In the genomic region with DNA sequence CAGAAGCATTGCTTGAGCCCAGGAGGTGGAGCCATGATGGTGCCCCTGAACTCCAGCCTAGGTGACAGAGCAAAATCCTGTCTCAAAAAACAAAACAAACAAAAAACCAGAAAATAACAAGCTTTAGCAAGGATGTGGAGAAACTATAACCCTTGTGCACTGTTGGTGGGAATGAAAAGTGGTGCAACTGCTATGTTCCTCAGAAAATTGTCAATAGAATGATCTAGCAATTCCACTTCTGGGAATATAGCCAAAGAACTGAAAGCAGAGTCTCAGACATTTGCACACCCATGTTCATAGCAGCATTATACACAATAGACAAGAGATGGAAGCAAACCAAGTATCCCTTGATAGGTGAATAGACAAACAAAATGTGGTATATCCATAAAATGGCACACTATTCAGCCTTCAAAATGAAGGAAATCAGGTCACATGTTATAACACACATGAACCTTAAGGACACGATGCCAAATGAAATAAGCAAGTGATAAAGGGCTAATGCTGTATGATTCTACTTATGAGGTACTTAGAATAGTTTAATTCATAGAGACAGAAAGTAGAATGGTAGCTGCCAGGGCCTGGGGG, we compare ENCODE assay signal across 20 cellular contexts.
"Had no signal": no experiment of that assay in that cellular context is flagged by ENCODE, and none has a peak within 500 bp of the region (broad histone marks: within the 10 kb centered on the region; RNA-seq: fewer than 3 reads in every experiment).

No MANE protein-coding gene starts in this region.

- H3K27me3 ChIP-seq: dorsolateral prefrontal cortex, upper lobe of right lung had no signal

- H3K27ac ChIP-seq: dorsolateral prefrontal cortex, epithelial cell of prostate, lower lobe of right lung, upper lobe of right lung had no signal

- ATAC-seq: activated naive CD4-positive, alpha-beta T cell treated with anti-CD3 and anti-CD28 coated beads, Interleukin-2, amount 50 U/mL, for 72 hours; activated T-cell treated with anti-CD3 and anti-CD28 coated beads, Interleukin-2, amount 50 U/mL, for 4 hours; left colon; lower lobe of right lung; stimulated activated naive B cell treated with anti-CD40 and anti-IgM and Interleukin-4, amounts not matched to agents 10 μg/mL and 1 μg/mL and 100 μg/mL, for 72 hours; upper lobe of right lung had no signal

- H3K4me3 Mint-ChIP-seq: activated CD4-positive, alpha-beta T cell treated with anti-CD3 and anti-CD28 coated beads, Interleukin-2, amount 10 ng/mL, durations not matched to agents 24 days and 14 days; activated T-cell treated with anti-CD3 and anti-CD28 coated beads, Interleukin-2, amount 50 U/mL, for 4 hours; mesothelial cell of epicardium; nephron; stimulated activated naive B cell treated with anti-CD40 and anti-IgM and Interleukin-4, amounts not matched to agents 10 μg/mL and 1 μg/mL and 100 μg/mL, for 72 hours had no signal

- H3K27me3 Mint-ChIP-seq: activated CD4-positive, alpha-beta T cell treated with anti-CD3 and anti-CD28 coated beads, Interleukin-2, amount 10 ng/mL, durations not matched to agents 24 days and 14 days; stimulated activated naive B cell treated with anti-CD40 and anti-IgM and Interleukin-4, amounts not matched to agents 10 μg/mL and 1 μg/mL and 100 μg/mL, for 72 hours had no signal

- H3K4me3 ChIP-seq: dorsolateral prefrontal cortex, lower lobe of right lung, upper lobe of right lung had no signal

- DNase-seq: activated CD4-positive, alpha-beta T cell treated with anti-CD3 and anti-CD28 coated beads, Interleukin-2, amount 10 ng/mL, durations not matched to agents 24 days and 14 days; activated CD8-positive, alpha-beta memory T cell treated with anti-CD3 and anti-CD28 coated beads, Interleukin-2, amount 50 U/mL, for 4 hours; activated effector memory CD4-positive, alpha-beta T cell treated with anti-CD3 and anti-CD28 coated beads, Interleukin-2, amount 50 U/mL, for 16 hours; activated T-cell treated with anti-CD3 and anti-CD28 coated beads, Interleukin-2, amount 50 U/mL, for 4 hours; amniotic stem cell; caudate nucleus; dorsolateral prefrontal cortex; islet precursor cell; left colon; lower lobe of right lung; occipital lobe; retina; stimulated activated naive B cell treated with anti-CD40 and anti-IgM and Interleukin-4, amounts not matched to agents 10 μg/mL and 1 μg/mL and 100 μg/mL, for 72 hours; SW 1271; T-helper 9 cell; upper lobe of right lung had no signal

- H3K27ac Mint-ChIP-seq: activated CD4-positive, alpha-beta T cell treated with anti-CD3 and anti-CD28 coated beads, Interleukin-2, amount 10 ng/mL, durations not matched to agents 24 days and 14 days; activated naive CD4-positive, alpha-beta T cell treated with anti-CD3 and anti-CD28 coated beads, Interleukin-2, amount 50 U/mL, for 72 hours; mesothelial cell of epicardium; nephron; stimulated activated naive B cell treated with anti-CD40 and anti-IgM and Interleukin-4, amounts not matched to agents 10 μg/mL and 1 μg/mL and 100 μg/mL, for 72 hours had no signal

- H3K4me1 Mint-ChIP-seq: mesothelial cell of epicardium; nephron; stimulated activated naive B cell treated with anti-CD40 and anti-IgM and Interleukin-4, amounts not matched to agents 10 μg/mL and 1 μg/mL and 100 μg/mL, for 72 hours had no signal

- H3K9me3 ChIP-seq: lower lobe of right lung, upper lobe of right lung had no signal

- H3K4me1 ChIP-seq: lower lobe of right lung, upper lobe of right lung had no signal

- H3K36me3 ChIP-seq: upper lobe of right lung had no signal

- H3K9me3 Mint-ChIP-seq: activated CD4-positive, alpha-beta T cell treated with anti-CD3 and anti-CD28 coated beads, Interleukin-2, amount 10 ng/mL, durations not matched to agents 24 days and 14 days; activated naive CD4-positive, alpha-beta T cell treated with anti-CD3 and anti-CD28 coated beads, Interleukin-2, amount 50 U/mL, for 72 hours; activated T-cell treated with anti-CD3 and anti-CD28 coated beads, Interleukin-2, amount 50 U/mL, for 4 hours; stimulated activated naive B cell treated with anti-CD40 and anti-IgM and Interleukin-4, amounts not matched to agents 10 μg/mL and 1 μg/mL and 100 μg/mL, for 72 hours had no signal
